20 cellular contexts compared by ENCODE assay signal in genomic region chr15:69165637-69166025, GRCh38.
"Had no signal": no experiment of that assay in that cellular context is flagged by ENCODE, and none has a peak within 500 bp of the region (broad histone marks: within the 10 kb centered on the region; RNA-seq: fewer than 3 reads in every experiment).

No MANE protein-coding gene starts in this region.

- H3K9me3 Mint-ChIP-seq: activated T-helper 2 cell treated with anti-CD3 and anti-CD28 coated beads, Interferon-gamma antibody, Interleukin-2, Interleukin-4, amounts not matched to agents 10 μg/mL and 5 μg/mL and 100 μg/mL, durations not matched to agents 14 hours and 24 hours and 36 hours; endodermal cell; natural killer cell had no signal

- ATAC-seq: left ventricle myocardium superior; natural killer cell; stimulated activated naive CD8-positive, alpha-beta T cell treated with anti-CD3 and anti-CD28 coated beads, Interleukin-15, Interleukin-2, amounts not matched to agents 100 U/mL and 50 U/mL, for 24 hours had no signal

- H3K27me3 ChIP-seq: adrenal gland, cardiac muscle cell, foreskin keratinocyte, right atrium auricular region, upper lobe of left lung had no signal

- H3K9me3 ChIP-seq: adrenal gland, right atrium auricular region, spleen, upper lobe of left lung had no signal

- FAIRE-seq: TTC549 had no signal

- H3K36me3 Mint-ChIP-seq: natural killer cell had no signal

- H3K4me3 ChIP-seq: adrenal gland, cardiac muscle cell, right atrium auricular region, spleen, upper lobe of left lung had no signal

- DNase-seq: activated naive CD4-positive, alpha-beta T cell; activated T-cell treated with anti-CD3 and anti-CD28 coated beads, Interleukin-2, amount 50 U/mL, for 1 hour; adrenal gland; cortex of kidney; endodermal cell; left ventricle myocardium superior; midbrain; natural killer cell; spleen; stimulated activated CD4-positive, alpha-beta T cell treated with anti-CD3 and anti-CD28 coated beads, Interleukin-4, amount 100 ng/mL, for 24 hours; stimulated activated naive CD8-positive, alpha-beta T cell treated with anti-CD3 and anti-CD28 coated beads, Interleukin-15, Interleukin-2, amounts not matched to agents 100 U/mL and 50 U/mL, for 24 hours; T-helper 1 cell; upper lobe of left lung had no signal

- H3K27me3 Mint-ChIP-seq: activated naive CD8-positive, alpha-beta T cell; progenitor cell of endocrine pancreas had no signal

- H3K36me3 ChIP-seq: adrenal gland, cardiac muscle cell, right atrium auricular region, spleen, upper lobe of left lung had no signal

- H3K27ac ChIP-seq: adrenal gland, cardiac muscle cell, foreskin keratinocyte, right atrium auricular region, spleen, upper lobe of left lung had no signal

- H3K27ac Mint-ChIP-seq: activated naive CD8-positive, alpha-beta T cell; activated T-helper 2 cell treated with anti-CD3 and anti-CD28 coated beads, Interferon-gamma antibody, Interleukin-2, Interleukin-4, amounts not matched to agents 10 μg/mL and 5 μg/mL and 100 μg/mL, durations not matched to agents 14 hours and 24 hours and 36 hours; endodermal cell; natural killer cell; progenitor cell of endocrine pancreas had no signal

- H3K4me3 Mint-ChIP-seq: activated naive CD8-positive, alpha-beta T cell; endodermal cell; natural killer cell had no signal
